In genomic region chr20:59004763-59005522, GRCh38 we compare ENCODE assay signal across 7 cellular contexts. TPM values are rescaled to one million over a fixed set of nuclear protein-coding genes. Genes with fewer than 3 reads are reported as not detected.
DNase-seq lines count a peak whose midpoint lies in the region; FAIRE-seq and TF ChIP-seq lines count a peak whose summit lies in the region.

No MANE protein-coding gene starts in this region.

- no peak for TF ChIP-seq CTCF in tibial nerve (IDR thresholded peaks at IDR 0.05)

- H3K4me3 ChIP-seq in tibial nerve: peak overlapping the region in 2 of 4 donors; percentile 73 to 89

- no peaks in the 10 kb centered on the region for H3K9me3 ChIP-seq in tibial nerve

- H3K27me3 ChIP-seq in tibial nerve: no peaks in the 10 kb centered on the region

- peak in 1 of 2 donors; percentile 25 for TF ChIP-seq EP300 in tibial nerve (IDR thresholded peaks at IDR 0.05)

- H3K4me3 Mint-ChIP-seq in activated naive CD4-positive, alpha-beta T cell treated with anti-CD3 and anti-CD28 coated beads, Interleukin-2, amount 50 U/mL, for 24 hours: peak overlapping the region; percentile 83

- H3K36me3 ChIP-seq in tibial nerve: peaks cover 0 to 35% (median 9%) of the 10 kb centered on the region in 3 donors

- H3K4me1 ChIP-seq in tibial nerve: peaks cover 0 to 49% (median 33%) of the 10 kb centered on the region in 4 donors

- TF ChIP-seq POLR2A in GM18526 (IDR thresholded peaks at IDR 0.05; ENCODE audit: extremely low read depth, insufficient read length) (peak; percentile 63), tibial nerve (IDR thresholded peaks at IDR 0.05) (no peak)

- H3K9me3 Mint-ChIP-seq in activated naive CD4-positive, alpha-beta T cell treated with anti-CD3 and anti-CD28 coated beads, Interleukin-2, amount 50 U/mL, for 24 hours: no peaks in the 10 kb centered on the region

- H3K36me3 Mint-ChIP-seq in activated naive CD4-positive, alpha-beta T cell treated with anti-CD3 and anti-CD28 coated beads, Interleukin-2, amount 50 U/mL, for 24 hours: no peaks in the 10 kb centered on the region

- 38 to 50% methylated on average over 17 of the region's 17 CpGs for WGBS in tibial nerve, 2 donors

- H3K27ac Mint-ChIP-seq in activated naive CD4-positive, alpha-beta T cell treated with anti-CD3 and anti-CD28 coated beads, Interleukin-2, amount 50 U/mL, for 24 hours: peak overlapping the region; percentile 41

- no peak for FAIRE-seq in RCC 7860 (lab: Jason Lieb, UNC)

- H3K27ac ChIP-seq in tibial nerve: peak overlapping the region; percentile 81 to 96 (median 92)

- peaks cover 32% of the 10 kb centered on the region for H3K4me1 Mint-ChIP-seq in activated naive CD4-positive, alpha-beta T cell treated with anti-CD3 and anti-CD28 coated beads, Interleukin-2, amount 50 U/mL, for 24 hours

- no peaks in the 10 kb centered on the region for H3K27me3 Mint-ChIP-seq in activated naive CD4-positive, alpha-beta T cell treated with anti-CD3 and anti-CD28 coated beads, Interleukin-2, amount 50 U/mL, for 24 hours

- DNase-seq in HEK293T (ENCODE audit: extremely low spot score) (no peak), MV-4-11 (lab: John Stamatoyannopoulos, UW) (peak; percentile 95), kidney tubule cell (ENCODE audit: low spot score) (peak; percentile 47), tibial nerve (ENCODE audit: low spot score in 2 of 2) (peak; percentile 18 to 55), RCC 7860 (ENCODE audit: low spot score) (no peak)

- CTCF ChIA-PET in HEK293T (lab: Yijun Ruan, JAX): no interaction called here

- POLR2A ChIA-PET in HEK293T (lab: Yijun Ruan, JAX): no interaction called here

TF ChIP-seq in HEK293T, 16 proteins besides CTCF, POLR2A, EP300 and RAD21:
- TF ChIP-seq L3MBTL2 (conservative IDR thresholded peaks at IDR 0.05) (no peak), PKNOX1 (IDR thresholded peaks at IDR 0.05) (peak; percentile 23; the same call in 1 of the 2 replicates)

RNA-seq across cellular contexts. Expression of gene CTSZ, which starts 2.1 kb away (rescaled TPM):
- 100 to 1,000 TPM in 2 of 4 donors, 10 to 100 TPM in 2; 83.5 to 145 (median 105) TPM for total RNA-seq in tibial nerve

RNA-seq across cellular contexts. Expression of gene TUBB1, which starts 14.3 kb away (rescaled TPM):
- total RNA-seq in tibial nerve: under 1 TPM in 3 of 4 donors, not detected in 1; 0.21 to 0.60 (median 0.59) TPM

RNA-seq across cellular contexts. Expression of gene NELFCD, which starts 23.9 kb away (rescaled TPM):
- 10 to 100 TPM; 54.2 to 72.9 (median 56.8) TPM for total RNA-seq in tibial nerve

RNA-seq across cellular contexts. Expression of gene ATP5F1E, which starts 27.2 kb away (rescaled TPM):
- total RNA-seq in tibial nerve: 10 to 100 TPM; 15.1 to 35.2 (median 27.7) TPM

RNA-seq across cellular contexts. Expression of gene PRELID3B, which starts 37.6 kb away (rescaled TPM):
- total RNA-seq in tibial nerve: 10 to 100 TPM; 19.2 to 34.5 (median 23.1) TPM

Comparison
In these comparisons a context has a peak if more than half of its experiments do, and no peak if none do; other contexts are left out.
1. DNase-seq: peak in MV-4-11 (single experiment), kidney tubule cell (single experiment) and tibial nerve (2 of 2); none in HEK293T (single experiment) and RCC 7860 (single experiment).